ENCODE assay signal across 16 cellular contexts in the genomic region with DNA sequence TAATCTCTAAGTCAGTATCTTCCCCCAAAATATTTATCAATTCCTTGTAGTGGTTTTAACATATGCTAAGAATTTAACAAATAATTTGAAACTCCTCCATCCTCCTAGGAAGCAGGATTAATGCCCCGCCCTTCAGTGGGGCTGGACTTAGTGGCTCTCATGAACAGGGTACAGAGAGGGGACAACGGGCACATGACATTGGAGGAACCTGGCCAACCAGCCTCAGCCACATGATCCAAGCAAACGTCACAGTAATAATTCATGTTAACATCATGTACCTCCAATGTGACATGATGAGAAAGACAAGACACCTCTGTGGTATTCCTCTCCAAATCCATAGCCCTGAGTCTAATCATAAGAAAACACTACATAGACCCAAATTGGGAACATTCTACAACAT. TPM values are rescaled to one million over a fixed set of nuclear protein-coding genes. Genes with fewer than 3 reads are reported as not detected.
A peak's percentile ranks its signal among the peaks of the same experiment; 100 is the strongest.
DNase-seq lines count a peak whose midpoint lies in the region; ATAC-seq and TF ChIP-seq lines count a peak whose summit lies in the region.
"Had no signal": no experiment of that assay in that cellular context is flagged by ENCODE, and none has a peak within 500 bp of the region (broad histone marks: within the 10 kb centered on the region; RNA-seq: fewer than 3 reads in every experiment).

No MANE protein-coding gene starts in this region.

- H3K27ac ChIP-seq in heart left ventricle = no peak overlapping the region
- no peak overlapping the region for H3K27ac ChIP-seq in CD4-positive, CD25-positive, alpha-beta regulatory T cell (ENCODE audit: insufficient read depth, low read length, poor library complexity, severe bottlenecking)
- no peak overlapping the region for H3K27ac ChIP-seq in naive thymus-derived CD4-positive, alpha-beta T cell (ENCODE audit: low read depth, low read length)
- H3K27ac ChIP-seq: BLaER1 treated with 17β-estradiol and CSF1 and Interleukin-3, amounts not matched to agents 10 nM and 100 nM; GM23248 had no signal

- no peaks in the 10 kb centered on the region for H3K27me3 ChIP-seq in heart left ventricle
- H3K27me3 ChIP-seq in CD4-positive, CD25-positive, alpha-beta regulatory T cell (ENCODE audit: control insufficient read depth, insufficient read depth, low read length) = no peaks in the 10 kb centered on the region
- no peaks in the 10 kb centered on the region for H3K27me3 ChIP-seq in naive thymus-derived CD4-positive, alpha-beta T cell (ENCODE audit: control insufficient read depth in 2 of 2, insufficient read depth in 2 of 2, low read length in 2 of 2)
- H3K27me3 ChIP-seq: BLaER1 treated with 17β-estradiol and CSF1 and Interleukin-3, amounts not matched to agents 10 nM and 100 nM had no signal

- peak overlapping the region in 2 of 3 donors; percentile 33 to 58 for H3K27ac Mint-ChIP-seq in CD4-positive, CD25-positive, alpha-beta regulatory T cell
- peak overlapping the region; percentile 12; the same call in 1 of the 2 replicates for H3K27ac Mint-ChIP-seq in HFFc6
- H3K27ac Mint-ChIP-seq in naive thymus-derived CD4-positive, alpha-beta T cell = peak overlapping the region in 6 of 9 donors; percentile 0 to 81 (median 54)

- H3K4me1 Mint-ChIP-seq in CD4-positive, CD25-positive, alpha-beta regulatory T cell = peaks cover 27 to 81% (median 53%) of the 10 kb centered on the region in 4 donors
- peaks cover 36% of the 10 kb centered on the region for H3K4me1 Mint-ChIP-seq in HFFc6 (ENCODE audit: low read depth)
- H3K4me1 Mint-ChIP-seq in naive thymus-derived CD4-positive, alpha-beta T cell = peaks cover 31 to 87% (median 76%) of the 10 kb centered on the region in 7 donors

- no peaks in the 10 kb centered on the region for H3K9me3 ChIP-seq in heart left ventricle
- peaks cover 0 to 1% of the 10 kb centered on the region in 2 experiments for H3K9me3 ChIP-seq in CD4-positive, CD25-positive, alpha-beta regulatory T cell (ENCODE audit: control insufficient read depth in 2 of 2, low read length in 2 of 2)
- H3K9me3 ChIP-seq in naive thymus-derived CD4-positive, alpha-beta T cell (ENCODE audit: control insufficient read depth in 2 of 3, low read length in 3 of 3) = no peaks in the 10 kb centered on the region
- H3K9me3 ChIP-seq: Caco-2 had no signal

- peak; percentile 24 to 48 (median 39) for ATAC-seq in heart left ventricle
- no peak for ATAC-seq in CD4-positive, CD25-positive, alpha-beta regulatory T cell (ENCODE audit: low read depth in 2 of 2)
- no peak for ATAC-seq in naive thymus-derived CD4-positive, alpha-beta T cell
- ATAC-seq: HCT116 had no signal

- peaks cover 23% of the 10 kb centered on the region for H3K36me3 Mint-ChIP-seq in CD4-positive, CD25-positive, alpha-beta regulatory T cell
- peaks cover 10% of the 10 kb centered on the region for H3K36me3 Mint-ChIP-seq in HFFc6 (ENCODE audit: low read depth)
- peaks cover 8 to 24% (median 18%) of the 10 kb centered on the region in 5 donors for H3K36me3 Mint-ChIP-seq in naive thymus-derived CD4-positive, alpha-beta T cell

- TF ChIP-seq CTCF in heart left ventricle (IDR thresholded peaks at IDR 0.05) (no peak), HFFc6 (IDR thresholded peaks at IDR 0.05) (no peak)

- 56 to 83% (median 58%) methylated on average over 3 of the region's 3 CpGs for WGBS in heart left ventricle, 4 donors

- TF ChIP-seq POLR2A in heart left ventricle (IDR thresholded peaks at IDR 0.05) = no peak

- no peak overlapping the region for H3K4me3 ChIP-seq in heart left ventricle
- no peak overlapping the region for H3K4me3 ChIP-seq in CD4-positive, CD25-positive, alpha-beta regulatory T cell (ENCODE audit: low read depth, low read length)
- H3K4me3 ChIP-seq in naive thymus-derived CD4-positive, alpha-beta T cell (ENCODE audit: low read length) = no peak overlapping the region
- H3K4me3 ChIP-seq: BLaER1 treated with 17β-estradiol and CSF1 and Interleukin-3, amounts not matched to agents 10 nM and 100 nM; GM23248 had no signal

- POLR2A ChIA-PET in naive thymus-derived CD4-positive, alpha-beta T cell (lab: Charles Lee) = interaction anchor here (0.7 kb wide), 1 partner anchor 50 kb away, joined by 3 read pairs; no protein-coding TSS in a partner anchor

- CTCF ChIA-PET in naive thymus-derived CD4-positive, alpha-beta T cell (lab: Charles Lee) = no interaction called here

- intact Hi-C loops in heart left ventricle (cut with DNase I) (no loop called here), cardiac septum (cut with DNase I) (no loop called here)
- intact Hi-C loops in naive thymus-derived CD4-positive, alpha-beta T cell (cut with micrococcal nuclease) = loop anchor here in 1 of 2 donors (2.0 kb wide), 1 partner anchor 17 kb away; no protein-coding TSS in a partner anchor

- no peaks in the 10 kb centered on the region for H3K27me3 Mint-ChIP-seq in CD4-positive, CD25-positive, alpha-beta regulatory T cell
- H3K27me3 Mint-ChIP-seq in HFFc6 (ENCODE audit: insufficient read depth) = no peaks in the 10 kb centered on the region
- H3K27me3 Mint-ChIP-seq in naive thymus-derived CD4-positive, alpha-beta T cell = no peaks in the 10 kb centered on the region
- H3K27me3 Mint-ChIP-seq: CD4-positive, alpha-beta memory T cell had no signal

- H3K4me1 ChIP-seq in heart left ventricle = peaks cover 0 to 33% (median 6%) of the 10 kb centered on the region in 12 donors
- H3K4me1 ChIP-seq in CD4-positive, CD25-positive, alpha-beta regulatory T cell (ENCODE audit: control insufficient read depth, insufficient read depth, low read length, poor library complexity, severe bottlenecking) = peaks cover 10% of the 10 kb centered on the region
- peaks cover 0 to 13% of the 10 kb centered on the region in 2 donors for H3K4me1 ChIP-seq in naive thymus-derived CD4-positive, alpha-beta T cell (ENCODE audit: control insufficient read depth in 2 of 2, insufficient read depth in 2 of 2, low read length in 2 of 2)
- H3K4me1 ChIP-seq: BLaER1 treated with 17β-estradiol and CSF1 and Interleukin-3, amounts not matched to agents 10 nM and 100 nM; Caco-2 had no signal

- H3K4me3 Mint-ChIP-seq in CD4-positive, CD25-positive, alpha-beta regulatory T cell = peak overlapping the region in 2 of 4 donors; percentile 22
- no peak overlapping the region for H3K4me3 Mint-ChIP-seq in HFFc6
- no peak overlapping the region for H3K4me3 Mint-ChIP-seq in naive thymus-derived CD4-positive, alpha-beta T cell

- H3K36me3 ChIP-seq in heart left ventricle = peaks cover 0 to 10% (median 0%) of the 10 kb centered on the region in 9 donors
- H3K36me3 ChIP-seq in CD4-positive, CD25-positive, alpha-beta regulatory T cell (ENCODE audit: control insufficient read depth, insufficient read depth, low read length) = peaks cover 23% of the 10 kb centered on the region
- H3K36me3 ChIP-seq in naive thymus-derived CD4-positive, alpha-beta T cell (ENCODE audit: control insufficient read depth in 2 of 3, insufficient read depth in 3 of 3, low read length in 3 of 3) = peaks cover 0 to 16% (median 0%) of the 10 kb centered on the region in 3 experiments

- peaks cover 0 to 1% (median 0%) of the 10 kb centered on the region in 7 donors for H3K9me3 Mint-ChIP-seq in CD4-positive, CD25-positive, alpha-beta regulatory T cell
- no peaks in the 10 kb centered on the region for H3K9me3 Mint-ChIP-seq in HFFc6
- peaks cover 0 to 3% (median 0%) of the 10 kb centered on the region in 11 donors for H3K9me3 Mint-ChIP-seq in naive thymus-derived CD4-positive, alpha-beta T cell
- H3K9me3 Mint-ChIP-seq: CD4-positive, alpha-beta memory T cell had no signal

- DNase-seq in heart left ventricle = no peak
- DNase-seq in cardiac septum (ENCODE audit: low spot score) = no peak
- no peak for DNase-seq in CD4-positive, CD25-positive, alpha-beta regulatory T cell
- no peak for DNase-seq in HFFc6
- no peak for DNase-seq in naive thymus-derived CD4-positive, alpha-beta T cell
- no peak for DNase-seq in NOMO-1 treated with DMSO at 0.1 percent for 48 hours (lab: John Stamatoyannopoulos, UW; ENCODE audit: unreplicated experiment)
- DNase-seq in NCI-H146 (lab: John Stamatoyannopoulos, UW) = no peak
- no peak for DNase-seq in COLO829 (ENCODE audit: low spot score)
- DNase-seq: 8988T; Caco-2; CD4-positive, alpha-beta memory T cell; DND-41; GF-D8; GM23248 had no signal

RNA-seq across cellular contexts. Expression of a gene that starts 50.5 kb away (rescaled TPM):
- 100 to 1,000 TPM in 4 of 9 donors, 10 to 100 TPM in 5; 59.5 to 133 (median 98.7) TPM for total RNA-seq in heart left ventricle
- 10 to 100 TPM; 16.7 to 54.6 TPM for polyA plus RNA-seq in heart left ventricle
- 90.3 TPM for total RNA-seq in cardiac septum
- 85.6 TPM for total RNA-seq in CD4-positive, CD25-positive, alpha-beta regulatory T cell
- 10 to 100 TPM; 55.6 to 71.1 (median 66.2) TPM for polyA plus RNA-seq in CD4-positive, CD25-positive, alpha-beta regulatory T cell
- total RNA-seq in HFFc6 (2021; fragmentation: NEBNext Ultra II Directional; extraction: Animal tissue kit (Norgen Biotek cat#: 25700)) = 100 to 1,000 TPM in 2 of 6 experiments, 10 to 100 TPM in 4; 79.2 to 114 (median 90.6) TPM
- 100 to 1,000 TPM in 2 of 5 experiments, 10 to 100 TPM in 3; 79.4 to 117 (median 91.0) TPM for total RNA-seq in naive thymus-derived CD4-positive, alpha-beta T cell
- 10 to 100 TPM; 51.5 to 55.6 TPM for polyA plus RNA-seq in naive thymus-derived CD4-positive, alpha-beta T cell

Comparison
In these comparisons a context has a peak if more than half of its experiments do, and no peak if none do; other contexts are left out.
1. ATAC-seq: peak in heart left ventricle (4 of 4); none in CD4-positive, CD25-positive, alpha-beta regulatory T cell (0 of 2) and naive thymus-derived CD4-positive, alpha-beta T cell (single experiment).
2. Peak in every context shown above with its lines, with median percentiles within 50 percentile points of each other: H3K27ac Mint-ChIP-seq.